1 cellular context compared by ENCODE assay signal in the genomic region with DNA sequence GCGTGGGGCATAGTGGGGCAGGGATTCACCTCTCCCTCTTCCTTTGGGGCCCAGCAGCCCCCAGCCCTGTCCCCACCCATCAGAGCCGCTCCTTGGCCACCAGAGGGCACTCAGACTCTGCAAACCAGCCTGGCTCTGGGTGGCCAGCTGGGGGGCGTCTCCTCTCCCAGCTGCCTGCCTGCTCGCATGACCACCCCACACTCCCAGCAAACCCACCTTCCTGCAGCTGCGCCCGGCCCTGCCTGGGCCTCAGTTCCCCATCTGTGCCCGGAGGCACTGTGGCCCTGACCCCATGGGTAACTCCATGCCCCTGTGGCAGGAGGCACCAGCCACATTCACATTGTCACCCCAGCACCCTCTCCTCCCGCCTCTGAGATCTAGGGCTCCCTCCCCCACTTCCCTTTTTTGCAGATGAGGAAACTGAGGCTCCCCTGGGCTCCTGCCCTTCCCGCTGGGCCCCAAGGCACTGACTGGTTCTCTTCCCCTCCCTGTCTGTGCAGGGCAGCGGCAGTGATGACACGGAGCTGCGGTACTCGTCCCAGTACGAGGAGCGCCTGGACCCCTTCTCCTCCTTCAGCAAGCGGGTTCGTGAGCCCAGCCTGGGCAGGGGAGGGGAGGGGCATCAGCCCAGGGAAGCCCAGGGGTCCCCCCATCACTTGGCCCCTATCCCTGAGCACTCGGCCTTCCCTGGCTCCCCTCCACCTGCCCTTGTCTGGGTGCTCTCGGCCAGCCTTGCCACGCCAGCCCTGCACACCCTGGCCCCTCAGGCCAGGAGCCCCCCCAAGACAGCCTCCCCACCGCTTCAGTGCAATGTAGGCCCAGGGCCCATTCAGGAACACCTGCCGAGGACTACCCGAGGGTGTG.
TF ChIP-seq lines count a peak whose summit lies in the region.

No MANE protein-coding gene starts in this region.

TF ChIP-seq in HepG2, 621 proteins besides CTCF, POLR2A, EP300 and RAD21 (continued from another document):
- TF ChIP-seq, protein P1, sequence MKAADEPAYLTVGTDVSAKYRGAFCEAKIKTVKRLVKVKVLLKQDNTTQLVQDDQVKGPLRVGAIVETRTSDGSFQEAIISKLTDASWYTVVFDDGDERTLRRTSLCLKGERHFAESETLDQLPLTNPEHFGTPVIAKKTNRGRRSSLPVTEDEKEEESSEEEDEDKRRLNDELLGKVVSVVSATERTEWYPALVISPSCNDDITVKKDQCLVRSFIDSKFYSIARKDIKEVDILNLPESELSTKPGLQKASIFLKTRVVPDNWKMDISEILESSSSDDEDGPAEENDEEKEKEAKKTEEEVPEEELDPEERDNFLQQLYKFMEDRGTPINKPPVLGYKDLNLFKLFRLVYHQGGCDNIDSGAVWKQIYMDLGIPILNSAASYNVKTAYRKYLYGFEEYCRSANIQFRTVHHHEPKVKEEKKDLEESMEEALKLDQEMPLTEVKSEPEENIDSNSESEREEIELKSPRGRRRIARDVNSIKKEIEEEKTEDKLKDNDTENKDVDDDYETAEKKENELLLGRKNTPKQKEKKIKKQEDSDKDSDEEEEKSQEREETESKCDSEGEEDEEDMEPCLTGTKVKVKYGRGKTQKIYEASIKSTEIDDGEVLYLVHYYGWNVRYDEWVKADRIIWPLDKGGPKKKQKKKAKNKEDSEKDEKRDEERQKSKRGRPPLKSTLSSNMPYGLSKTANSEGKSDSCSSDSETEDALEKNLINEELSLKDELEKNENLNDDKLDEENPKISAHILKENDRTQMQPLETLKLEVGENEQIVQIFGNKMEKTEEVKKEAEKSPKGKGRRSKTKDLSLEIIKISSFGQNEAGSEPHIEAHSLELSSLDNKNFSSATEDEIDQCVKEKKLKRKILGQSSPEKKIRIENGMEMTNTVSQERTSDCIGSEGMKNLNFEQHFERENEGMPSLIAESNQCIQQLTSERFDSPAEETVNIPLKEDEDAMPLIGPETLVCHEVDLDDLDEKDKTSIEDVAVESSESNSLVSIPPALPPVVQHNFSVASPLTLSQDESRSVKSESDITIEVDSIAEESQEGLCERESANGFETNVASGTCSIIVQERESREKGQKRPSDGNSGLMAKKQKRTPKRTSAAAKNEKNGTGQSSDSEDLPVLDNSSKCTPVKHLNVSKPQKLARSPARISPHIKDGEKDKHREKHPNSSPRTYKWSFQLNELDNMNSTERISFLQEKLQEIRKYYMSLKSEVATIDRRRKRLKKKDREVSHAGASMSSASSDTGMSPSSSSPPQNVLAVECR (CRISPR knock-in tag; IDR thresholded peaks at IDR 0.05; ENCODE audit: borderline replicate concordance): peak; percentile 19; the same call in 1 of the 2 replicates
- 0 out of 2 replicates have a peak, but pooled peaks have one; percentile 36 for TF ChIP-seq KDM3A (CRISPR knock-in tag; IDR thresholded peaks at IDR 0.05; ENCODE audit: low read depth)
- TF ChIP-seq, protein P2, sequence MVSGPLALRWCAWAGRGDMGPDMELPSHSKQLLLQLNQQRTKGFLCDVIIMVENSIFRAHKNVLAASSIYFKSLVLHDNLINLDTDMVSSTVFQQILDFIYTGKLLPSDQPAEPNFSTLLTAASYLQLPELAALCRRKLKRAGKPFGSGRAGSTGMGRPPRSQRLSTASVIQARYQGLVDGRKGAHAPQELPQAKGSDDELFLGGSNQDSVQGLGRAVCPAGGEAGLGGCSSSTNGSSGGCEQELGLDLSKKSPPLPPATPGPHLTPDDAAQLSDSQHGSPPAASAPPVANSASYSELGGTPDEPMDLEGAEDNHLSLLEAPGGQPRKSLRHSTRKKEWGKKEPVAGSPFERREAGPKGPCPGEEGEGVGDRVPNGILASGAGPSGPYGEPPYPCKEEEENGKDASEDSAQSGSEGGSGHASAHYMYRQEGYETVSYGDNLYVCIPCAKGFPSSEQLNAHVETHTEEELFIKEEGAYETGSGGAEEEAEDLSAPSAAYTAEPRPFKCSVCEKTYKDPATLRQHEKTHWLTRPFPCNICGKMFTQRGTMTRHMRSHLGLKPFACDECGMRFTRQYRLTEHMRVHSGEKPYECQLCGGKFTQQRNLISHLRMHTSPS (CRISPR knock-in tag; IDR thresholded peaks at IDR 0.05; ENCODE audit: low read depth): 0 out of 2 replicates have a peak, but pooled peaks have one; percentile 7
- TF ChIP-seq, protein P3, sequence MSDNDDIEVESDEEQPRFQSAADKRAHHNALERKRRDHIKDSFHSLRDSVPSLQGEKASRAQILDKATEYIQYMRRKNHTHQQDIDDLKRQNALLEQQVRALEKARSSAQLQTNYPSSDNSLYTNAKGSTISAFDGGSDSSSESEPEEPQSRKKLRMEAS (IDR thresholded peaks at IDR 0.05): 0 out of 2 replicates have a peak, but pooled peaks have one; percentile 18
- TF ChIP-seq, protein P4, sequence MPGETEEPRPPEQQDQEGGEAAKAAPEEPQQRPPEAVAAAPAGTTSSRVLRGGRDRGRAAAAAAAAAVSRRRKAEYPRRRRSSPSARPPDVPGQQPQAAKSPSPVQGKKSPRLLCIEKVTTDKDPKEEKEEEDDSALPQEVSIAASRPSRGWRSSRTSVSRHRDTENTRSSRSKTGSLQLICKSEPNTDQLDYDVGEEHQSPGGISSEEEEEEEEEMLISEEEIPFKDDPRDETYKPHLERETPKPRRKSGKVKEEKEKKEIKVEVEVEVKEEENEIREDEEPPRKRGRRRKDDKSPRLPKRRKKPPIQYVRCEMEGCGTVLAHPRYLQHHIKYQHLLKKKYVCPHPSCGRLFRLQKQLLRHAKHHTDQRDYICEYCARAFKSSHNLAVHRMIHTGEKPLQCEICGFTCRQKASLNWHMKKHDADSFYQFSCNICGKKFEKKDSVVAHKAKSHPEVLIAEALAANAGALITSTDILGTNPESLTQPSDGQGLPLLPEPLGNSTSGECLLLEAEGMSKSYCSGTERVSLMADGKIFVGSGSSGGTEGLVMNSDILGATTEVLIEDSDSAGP (CRISPR knock-in tag; IDR thresholded peaks at IDR 0.05; ENCODE audit: borderline replicate concordance): peak; percentile 3; the same call in 1 of the 2 replicates
- no peak for TF ChIP-seq ZNF780A (CRISPR knock-in tag; IDR thresholded peaks at IDR 0.05)
- TF ChIP-seq, protein P5, sequence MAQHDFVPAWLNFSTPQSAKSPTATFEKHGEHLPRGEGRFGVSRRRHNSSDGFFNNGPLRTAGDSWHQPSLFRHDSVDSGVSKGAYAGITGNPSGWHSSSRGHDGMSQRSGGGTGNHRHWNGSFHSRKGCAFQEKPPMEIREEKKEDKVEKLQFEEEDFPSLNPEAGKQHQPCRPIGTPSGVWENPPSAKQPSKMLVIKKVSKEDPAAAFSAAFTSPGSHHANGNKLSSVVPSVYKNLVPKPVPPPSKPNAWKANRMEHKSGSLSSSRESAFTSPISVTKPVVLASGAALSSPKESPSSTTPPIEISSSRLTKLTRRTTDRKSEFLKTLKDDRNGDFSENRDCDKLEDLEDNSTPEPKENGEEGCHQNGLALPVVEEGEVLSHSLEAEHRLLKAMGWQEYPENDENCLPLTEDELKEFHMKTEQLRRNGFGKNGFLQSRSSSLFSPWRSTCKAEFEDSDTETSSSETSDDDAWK (CRISPR knock-in tag; IDR thresholded peaks at IDR 0.05): no peak
- TF ChIP-seq YY1 (IDR thresholded peaks at IDR 0.05; ENCODE audit: insufficient read depth, insufficient replicate concordance, low read depth, low read length): peak; percentile 24
- TF ChIP-seq, protein P6, sequence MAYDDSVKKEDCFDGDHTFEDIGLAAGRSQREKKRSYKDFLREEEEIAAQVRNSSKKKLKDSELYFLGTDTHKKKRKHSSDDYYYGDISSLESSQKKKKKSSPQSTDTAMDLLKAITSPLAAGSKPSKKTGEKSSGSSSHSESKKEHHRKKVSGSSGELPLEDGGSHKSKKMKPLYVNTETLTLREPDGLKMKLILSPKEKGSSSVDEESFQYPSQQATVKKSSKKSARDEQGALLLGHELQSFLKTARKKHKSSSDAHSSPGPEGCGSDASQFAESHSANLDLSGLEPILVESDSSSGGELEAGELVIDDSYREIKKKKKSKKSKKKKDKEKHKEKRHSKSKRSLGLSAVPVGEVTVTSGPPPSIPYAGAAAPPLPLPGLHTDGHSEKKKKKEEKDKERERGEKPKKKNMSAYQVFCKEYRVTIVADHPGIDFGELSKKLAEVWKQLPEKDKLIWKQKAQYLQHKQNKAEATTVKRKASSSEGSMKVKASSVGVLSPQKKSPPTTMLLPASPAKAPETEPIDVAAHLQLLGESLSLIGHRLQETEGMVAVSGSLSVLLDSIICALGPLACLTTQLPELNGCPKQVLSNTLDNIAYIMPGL (CRISPR knock-in tag; IDR thresholded peaks at IDR 0.05; ENCODE audit: borderline replicate concordance in 1 of 2, low read depth in 1 of 2): peak; percentile 34 to 40; a peak in 1 of 4 replicates
